In genomic region chr1:203045821-203046594, GRCh38 we compare ENCODE assay signal across 19 cellular contexts. TPM values are rescaled to one million over a fixed set of nuclear protein-coding genes. Genes with fewer than 3 reads are reported as not detected.
A peak's percentile ranks its signal among the peaks of the same experiment; 100 is the strongest.
DNase-seq lines count a peak whose midpoint lies in the region; ATAC-seq, FAIRE-seq and TF ChIP-seq lines count a peak whose summit lies in the region.
"Had no signal": no experiment of that assay in that cellular context is flagged by ENCODE, and none has a peak within 500 bp of the region (broad histone marks: within the 10 kb centered on the region; RNA-seq: fewer than 3 reads in every experiment).

No MANE protein-coding gene starts in this region.

- peak overlapping the region; percentile 19 for H3K27ac Mint-ChIP-seq in neural progenitor cell
- H3K27ac Mint-ChIP-seq in stimulated activated memory B cell treated with anti-CD40 and anti-IgM and Interleukin-4, amounts not matched to agents 10 μg/mL and 1 μg/mL and 100 μg/mL, for 72 hours: no peak overlapping the region
- H3K27ac Mint-ChIP-seq: activated CD4-positive, alpha-beta T cell treated with anti-CD3 and anti-CD28 coated beads, Interleukin-2, amount 10 ng/mL, durations not matched to agents 24 days and 14 days; activated naive CD8-positive, alpha-beta T cell treated with anti-CD3 and anti-CD28 coated beads, Interleukin-2, amount 50 U/mL, for 24 hours had no signal

- H3K4me3 ChIP-seq in BE2C (ENCODE audit: low read depth, low read length): no peak overlapping the region
- H3K4me3 ChIP-seq in K562: no peak overlapping the region
- no peak overlapping the region for H3K4me3 ChIP-seq in neural progenitor cell
- H3K4me3 ChIP-seq: breast epithelium, thoracic aorta had no signal

- no peak for TF ChIP-seq CTCF in BE2C (IDR thresholded peaks at IDR 0.05; ENCODE audit: low read depth, low read length)
- TF ChIP-seq CTCF in K562 (IDR thresholded peaks at IDR 0.05 in 2 of 3, conservative IDR thresholded peaks at IDR 0.05 in 1 of 3; ENCODE audit: insufficient read depth in 2 of 3, low read depth in 1 of 3, low read length in 3 of 3): no peak
- no peak for TF ChIP-seq CTCF in neural progenitor cell (IDR thresholded peaks at IDR 0.05)

- no TSS peak for BruUV-seq in K562 (replicated peaks; lab: Mats Ljungman, UMichigan)

- peaks cover 22% of the 10 kb centered on the region for H3K4me1 Mint-ChIP-seq in neural progenitor cell
- H3K4me1 Mint-ChIP-seq in stimulated activated memory B cell treated with anti-CD40 and anti-IgM and Interleukin-4, amounts not matched to agents 10 μg/mL and 1 μg/mL and 100 μg/mL, for 72 hours: no peaks in the 10 kb centered on the region

- H3K36me3 ChIP-seq in BE2C (no peaks in the 10 kb centered on the region), K562 (ENCODE audit: control insufficient read depth, insufficient read depth, low read length) (no peaks in the 10 kb centered on the region), neural progenitor cell (no peaks in the 10 kb centered on the region)
- H3K36me3 ChIP-seq: breast epithelium, thoracic aorta had no signal

- H3K36me3 Mint-ChIP-seq in neural progenitor cell: peaks cover 21% of the 10 kb centered on the region
- no peaks in the 10 kb centered on the region for H3K36me3 Mint-ChIP-seq in stimulated activated memory B cell treated with anti-CD40 and anti-IgM and Interleukin-4, amounts not matched to agents 10 μg/mL and 1 μg/mL and 100 μg/mL, for 72 hours

- WGBS in K562 (ENCODE audit: insufficient coverage, low coverage, missing lambda C conversion rate): 8% methylated on average over 16 of the region's 16 CpGs

- CTCF ChIA-PET in K562 (lab: Yijun Ruan, JAX; ENCODE audit: low intra/inter-chr PET ratio): no interaction called here

- H3K79me2 ChIP-seq in K562 (ENCODE audit: control insufficient read depth, insufficient read depth, low read length): no peaks in the 10 kb centered on the region
- no peaks in the 10 kb centered on the region for H3K79me2 ChIP-seq in neural progenitor cell (ENCODE audit: low read depth)

- no peaks in the 10 kb centered on the region for H3F3A ChIP-seq in neural progenitor cell (ENCODE audit: low read depth)

- no peak overlapping the region for H3K4me2 ChIP-seq in K562 (ENCODE audit: insufficient read depth, low read length)
- H3K4me2 ChIP-seq in neural progenitor cell: no peak overlapping the region

- FAIRE-seq in K562 (lab: Jason Lieb, UNC): no peak

- H3K4me1 ChIP-seq in BE2C (peaks cover 9% of the 10 kb centered on the region), K562 (replicated peaks in 1 of 2; ENCODE audit: control insufficient read depth in 2 of 2, insufficient read depth in 2 of 2, low read length in 2 of 2) (peaks cover 0 to 19% of the 10 kb centered on the region in 2 experiments; a peak in 3 of 5 replicates), neural progenitor cell (peaks cover 6% of the 10 kb centered on the region)
- H3K4me1 ChIP-seq: breast epithelium had no signal

- ATAC-seq in K562 (no peak), GM21423 (IDR thresholded peaks at IDR 0.05; ENCODE audit: unreplicated experiment) (no peak), HG03045 (IDR thresholded peaks at IDR 0.05; ENCODE audit: unreplicated experiment) (no peak)
- ATAC-seq in stimulated activated memory B cell treated with anti-CD40 and anti-IgM and Interleukin-4, amounts not matched to agents 10 μg/mL and 1 μg/mL and 100 μg/mL, for 72 hours: no peak
- ATAC-seq: activated naive CD8-positive, alpha-beta T cell treated with anti-CD3 and anti-CD28 coated beads, Interleukin-2, amount 50 U/mL, for 24 hours; left colon had no signal

- intact Hi-C loops in K562 (cut with micrococcal nuclease): no loop called here

- H3K27ac ChIP-seq in K562 (ENCODE audit: extremely low read depth, low read depth, low read length): no peak overlapping the region
- no peak overlapping the region for H3K27ac ChIP-seq in neural progenitor cell
- H3K27ac ChIP-seq: breast epithelium, thoracic aorta had no signal

- H3K9me1 ChIP-seq in K562 (ENCODE audit: control insufficient read depth, insufficient read depth, low read length): peaks cover 2% of the 10 kb centered on the region

- TF ChIP-seq EP300 in K562 (IDR thresholded peaks at IDR 0.05; ENCODE audit: low read length): no peak

- H3K9ac ChIP-seq in K562 (ENCODE audit: insufficient read depth in 1 of 2, low read depth in 2 of 2, low read length in 2 of 2) (peak overlapping the region in 1 of 2 experiments; percentile 55; a peak in 1 of 4 replicates), neural progenitor cell (no peak overlapping the region)

- POLR2A ChIA-PET in K562 (lab: Yijun Ruan, JAX): interaction anchor here (0.6 to 1.7 kb wide), 5 partner anchors 10 to 81 kb away, joined by 3 to 8 read pairs (median 3); partner anchors contain the start of genes ADORA1 and TMEM183A

- no peak for TF ChIP-seq POLR2A in K562 (conservative IDR thresholded peaks at IDR 0.05)

- no peak overlapping the region for H2AFZ ChIP-seq in K562 (ENCODE audit: low read depth, low read length)
- H2AFZ ChIP-seq in neural progenitor cell (replicated peaks): no peak overlapping the region

- H3K27me3 Mint-ChIP-seq in neural progenitor cell (ENCODE audit: insufficient read depth, low read depth): peaks cover 5% of the 10 kb centered on the region
- H3K27me3 Mint-ChIP-seq in stimulated activated memory B cell treated with anti-CD40 and anti-IgM and Interleukin-4, amounts not matched to agents 10 μg/mL and 1 μg/mL and 100 μg/mL, for 72 hours: peaks cover 53% of the 10 kb centered on the region
- H3K27me3 Mint-ChIP-seq: activated CD4-positive, alpha-beta T cell treated with anti-CD3 and anti-CD28 coated beads, Interleukin-2, amount 10 ng/mL, durations not matched to agents 24 days and 14 days had no signal

- TF ChIP-seq RAD21 in K562 (CRISPR knock-in tag; conservative IDR thresholded peaks at IDR 0.05 in 1 of 2, IDR thresholded peaks at IDR 0.05 in 1 of 2): no peak

- no peaks in the 10 kb centered on the region for H3K9me3 Mint-ChIP-seq in neural progenitor cell
- H3K9me3 Mint-ChIP-seq in stimulated activated memory B cell treated with anti-CD40 and anti-IgM and Interleukin-4, amounts not matched to agents 10 μg/mL and 1 μg/mL and 100 μg/mL, for 72 hours: no peaks in the 10 kb centered on the region
- H3K9me3 Mint-ChIP-seq: activated CD4-positive, alpha-beta T cell treated with anti-CD3 and anti-CD28 coated beads, Interleukin-2, amount 10 ng/mL, durations not matched to agents 24 days and 14 days; activated naive CD8-positive, alpha-beta T cell treated with anti-CD3 and anti-CD28 coated beads, Interleukin-2, amount 50 U/mL, for 24 hours; neural crest cell had no signal

- H4K20me1 ChIP-seq in K562 (replicated peaks; ENCODE audit: control insufficient read depth, insufficient read depth, low read length): peaks cover 37% of the 10 kb centered on the region
- no peaks in the 10 kb centered on the region for H4K20me1 ChIP-seq in neural progenitor cell (ENCODE audit: low read depth)

- in situ Hi-C loops in K562 (cut with MboI): no loop called here

- DNase-seq in BE2C: peak; percentile 65
- peak; percentile 40 for DNase-seq in HT1080 (ENCODE audit: low read depth)
- DNase-seq in K562 (ENCODE audit: extremely low read depth in 1 of 4, low spot score in 3 of 4): no peak
- DNase-seq in neural progenitor cell (ENCODE audit: low spot score): no peak
- DNase-seq in effector CD4-positive, alpha-beta T cell: no peak
- DNase-seq: activated CD4-positive, alpha-beta T cell treated with anti-CD3 and anti-CD28 coated beads, Interleukin-2, amount 10 ng/mL, durations not matched to agents 24 days and 14 days; activated effector memory CD4-positive, alpha-beta T cell treated with Interleukin-2 at 50 U/mL for 16 hours; activated naive CD8-positive, alpha-beta T cell treated with anti-CD3 and anti-CD28 coated beads, Interleukin-2, amount 50 U/mL, for 24 hours; left colon; midbrain; NCI-H1436; NCI-H446 had no signal

- H3K27me3 ChIP-seq in BE2C (no peaks in the 10 kb centered on the region), K562 (ENCODE audit: control insufficient read depth in 2 of 2, insufficient read depth in 2 of 2, low read length in 2 of 2) (peaks cover 63 to 89% of the 10 kb centered on the region in 2 experiments), neural progenitor cell (no peaks in the 10 kb centered on the region)
- H3K27me3 ChIP-seq: breast epithelium had no signal

- H3K9me3 ChIP-seq in BE2C: no peaks in the 10 kb centered on the region
- H3K9me3 ChIP-seq in K562 (replicated peaks; ENCODE audit: control insufficient read depth, insufficient read depth, low read depth, low read length): no peaks in the 10 kb centered on the region
- H3K9me3 ChIP-seq in neural progenitor cell (ENCODE audit: low read depth): no peaks in the 10 kb centered on the region
- H3K9me3 ChIP-seq: breast epithelium, thoracic aorta had no signal

- no peak overlapping the region for H3K4me3 Mint-ChIP-seq in neural progenitor cell
- H3K4me3 Mint-ChIP-seq in stimulated activated memory B cell treated with anti-CD40 and anti-IgM and Interleukin-4, amounts not matched to agents 10 μg/mL and 1 μg/mL and 100 μg/mL, for 72 hours: no peak overlapping the region
- H3K4me3 Mint-ChIP-seq: activated CD4-positive, alpha-beta T cell treated with anti-CD3 and anti-CD28 coated beads, Interleukin-2, amount 10 ng/mL, durations not matched to agents 24 days and 14 days; activated naive CD8-positive, alpha-beta T cell treated with anti-CD3 and anti-CD28 coated beads, Interleukin-2, amount 50 U/mL, for 24 hours; neural crest cell had no signal

RNA-seq across cellular contexts. Expression of gene PPFIA4, which starts 19.7 kb away (rescaled TPM):
- polyA plus RNA-seq in BE2C (2012; ENCODE audit: insufficient read depth, insufficient read length, low read depth): 3.7 TPM
- 1.3 and 2.4 TPM in 2 replicates for total RNA-seq in HT1080 (2014; rRNA removed; shearing (Covaris generic))
- 3.0 and 3.2 TPM in 2 replicates for polyA plus RNA-seq in HT1080 (2015; cell fraction: cytosol; rRNA removed)
- 34.5 and 34.6 TPM in 2 replicates for polyA plus RNA-seq in HT1080 (2015; cell fraction: nucleus; rRNA removed)
- 88.7 and 176 TPM in 2 replicates for total RNA-seq in K562 (2011; cell fraction: chromatin; rRNA removed; ENCODE audit: low replicate concordance)
- total RNA-seq in K562 (2011; cell fraction: nucleolus; rRNA removed): 60.7 and 63.9 TPM in 2 replicates
- 62.3 and 64.9 TPM in 2 replicates for total RNA-seq in K562 (2011; cell fraction: nucleoplasm; rRNA removed)
- 0.94 and 1.00 TPM in 2 replicates for total RNA-seq in K562 (2014; rRNA removed)
- 0.22 and 0.36 TPM in 2 replicates for total RNA-seq in K562 (2014; rRNA removed; fragmentation: Illumina TruSeq; extraction: Trizol)
- total RNA-seq in K562 (2015; rRNA removed; fragmentation: Illumina TruSeq; extraction: Trizol): 0.43 and 0.60 TPM in 2 replicates
- 1.9 and 2.0 TPM in 2 replicates for total RNA-seq in K562 (2021)
- polyA plus RNA-seq in K562 (2011; rRNA removed): 12.0 and 15.5 TPM in 2 replicates
- 4.9 and 6.3 TPM in 2 replicates for polyA plus RNA-seq in K562 (2011; cell fraction: cytosol; rRNA removed)
- 133 and 139 TPM in 2 replicates for polyA plus RNA-seq in K562 (2011; cell fraction: nucleus; rRNA removed)
- polyA plus RNA-seq in K562 (2012): 3.8 and 4.7 TPM in 2 replicates
- polyA plus RNA-seq in K562 (2014; fragmentation: Illumina TruSeq; extraction: Trizol): 0.69 and 0.70 TPM in 2 replicates
- polyA plus RNA-seq in K562 (2014; fragmentation: Nextera tagmentation; extraction: Ambion mirVana): under 1 TPM; 0.07 to 0.08 TPM
- polyA plus RNA-seq in K562 (2014; rRNA removed): 1.2 and 5.3 TPM in 2 replicates
- polyA minus RNA-seq in K562 (2011; rRNA and poly(A)+ RNA removed): 5.5 and 9.7 TPM in 2 replicates
- polyA minus RNA-seq in K562 (2011; cell fraction: cytosol; rRNA and poly(A)+ RNA removed): 5.2 and 6.8 TPM in 2 replicates
- 32.0 and 45.5 TPM in 2 replicates for polyA minus RNA-seq in K562 (2011; cell fraction: nucleus; rRNA and poly(A)+ RNA removed)
- total RNA-seq in neural progenitor cell (ENCODE audit: low replicate concordance): 21.5 and 23.5 TPM in 2 replicates

RNA-seq across cellular contexts. Expression of gene TMEM183A, which starts 38.8 kb away (rescaled TPM):
- polyA plus RNA-seq in BE2C (2012; ENCODE audit: insufficient read depth, insufficient read length, low read depth): 74.4 TPM
- 64.0 and 75.3 TPM in 2 replicates for total RNA-seq in HT1080 (2014; rRNA removed; shearing (Covaris generic))
- 46.8 and 53.2 TPM in 2 replicates for polyA plus RNA-seq in HT1080 (2015; cell fraction: cytosol; rRNA removed)
- polyA plus RNA-seq in HT1080 (2015; cell fraction: nucleus; rRNA removed): 49.2 and 55.7 TPM in 2 replicates
- 131 and 149 TPM in 2 replicates for total RNA-seq in K562 (2011; cell fraction: chromatin; rRNA removed; ENCODE audit: low replicate concordance)
- total RNA-seq in K562 (2011; cell fraction: nucleolus; rRNA removed): 80.0 and 91.2 TPM in 2 replicates
- total RNA-seq in K562 (2011; cell fraction: nucleoplasm; rRNA removed): 117 and 162 TPM in 2 replicates
- total RNA-seq in K562 (2014; rRNA removed) (119 and 136 TPM in 2 replicates), K562 (2014; rRNA removed; fragmentation: Illumina TruSeq; extraction: Trizol) (127 and 136 TPM in 2 replicates), K562 (2015; rRNA removed; fragmentation: Illumina TruSeq; extraction: Trizol) (114 TPM in 2 replicates), K562 (2021) (124 and 143 TPM in 2 replicates), neural progenitor cell (ENCODE audit: low replicate concordance) (92.4 and 111 TPM in 2 replicates)
- polyA plus RNA-seq in K562 (2011; rRNA removed) (166 and 180 TPM in 2 replicates), K562 (2014; fragmentation: Illumina TruSeq; extraction: Trizol) (144 and 190 TPM in 2 replicates), K562 (2014; fragmentation: Nextera tagmentation; extraction: Ambion mirVana) (10 to 100 TPM; 23.4 to 31.8 TPM), K562 (2014; rRNA removed) (124 and 139 TPM in 2 replicates)
- polyA plus RNA-seq in K562 (2011; cell fraction: cytosol; rRNA removed): 195 and 277 TPM in 2 replicates
- polyA plus RNA-seq in K562 (2011; cell fraction: nucleus; rRNA removed): 226 and 265 TPM in 2 replicates
- 81.2 and 82.1 TPM in 2 replicates for polyA plus RNA-seq in K562 (2012)
- polyA minus RNA-seq in K562 (2011; rRNA and poly(A)+ RNA removed): 195 and 208 TPM in 2 replicates
- polyA minus RNA-seq in K562 (2011; cell fraction: cytosol; rRNA and poly(A)+ RNA removed): 63.5 and 86.2 TPM in 2 replicates
- 54.9 and 85.7 TPM in 2 replicates for polyA minus RNA-seq in K562 (2011; cell fraction: nucleus; rRNA and poly(A)+ RNA removed)

RNA-seq across cellular contexts. Expression of gene MYOG, which starts 39.8 kb away (rescaled TPM):
- polyA plus RNA-seq in BE2C (2012; ENCODE audit: insufficient read depth, insufficient read length, low read depth): not detected
- not detected in 2 replicates for total RNA-seq in HT1080 (2014; rRNA removed; shearing (Covaris generic))
- polyA plus RNA-seq in HT1080 (2015; cell fraction: cytosol; rRNA removed): not detected in 2 replicates
- not detected in 2 replicates for polyA plus RNA-seq in HT1080 (2015; cell fraction: nucleus; rRNA removed)
- total RNA-seq in K562 (2011; cell fraction: chromatin; rRNA removed; ENCODE audit: low replicate concordance): not detected in 2 replicates
- total RNA-seq in K562 (2011; cell fraction: nucleolus; rRNA removed): not detected in 2 replicates
- not detected in 2 replicates for total RNA-seq in K562 (2011; cell fraction: nucleoplasm; rRNA removed)
- total RNA-seq in K562 (2014; rRNA removed) (not detected in 2 replicates), K562 (2014; rRNA removed; fragmentation: Illumina TruSeq; extraction: Trizol) (not detected in 2 replicates), K562 (2015; rRNA removed; fragmentation: Illumina TruSeq; extraction: Trizol) (not detected in 2 replicates), K562 (2021) (not detected in 2 replicates), neural progenitor cell (ENCODE audit: low replicate concordance) (not detected in 2 replicates)
- polyA plus RNA-seq in K562 (2011; rRNA removed) (not detected in 2 replicates), K562 (2014; fragmentation: Illumina TruSeq; extraction: Trizol) (not detected in 2 replicates), K562 (2014; fragmentation: Nextera tagmentation; extraction: Ambion mirVana) (not detected), K562 (2014; rRNA removed) (not detected in 2 replicates)
- polyA plus RNA-seq in K562 (2011; cell fraction: cytosol; rRNA removed): not detected in 2 replicates
- polyA plus RNA-seq in K562 (2011; cell fraction: nucleus; rRNA removed): not detected in 2 replicates
- not detected in 2 replicates for polyA plus RNA-seq in K562 (2012)
- not detected in 2 replicates for polyA minus RNA-seq in K562 (2011; rRNA and poly(A)+ RNA removed)
- polyA minus RNA-seq in K562 (2011; cell fraction: cytosol; rRNA and poly(A)+ RNA removed): not detected in 2 replicates
- polyA minus RNA-seq in K562 (2011; cell fraction: nucleus; rRNA and poly(A)+ RNA removed): not detected in 2 replicates
- total RNA-seq: activated CD4-positive, alpha-beta T cell treated with anti-CD3 and anti-CD28 coated beads, Interleukin-2, amount 10 ng/mL, durations not matched to agents 24 days and 14 days; breast epithelium; epithelial cell of proximal tubule; left colon; neural crest cell; thoracic aorta had no signal

Comparison
In these comparisons a context has a peak if more than half of its experiments do, and no peak if none do; other contexts are left out.
1. DNase-seq: peak in BE2C (single experiment) and HT1080 (single experiment); none in K562 (0 of 4), neural progenitor cell (single experiment) and effector CD4-positive, alpha-beta T cell (single experiment).